In genomic region chr7:30172451-30172850, GRCh38 we compare ENCODE assay signal across 10 cellular contexts. TPM values are rescaled to one million over a fixed set of nuclear protein-coding genes. Genes with fewer than 3 reads are reported as not detected.
DNase-seq lines count a peak whose midpoint lies in the region; ATAC-seq and TF ChIP-seq lines count a peak whose summit lies in the region.
"Had no signal": no experiment of that assay in that cellular context is flagged by ENCODE, and none has a peak within 500 bp of the region (broad histone marks: within the 10 kb centered on the region; RNA-seq: fewer than 3 reads in every experiment).

No MANE protein-coding gene starts in this region.

- H4K8ac ChIP-seq in mesendoderm (ENCODE audit: low read depth, low read length) = no peak overlapping the region

- H2AK5ac ChIP-seq in mesendoderm (ENCODE audit: low read length) = no peak overlapping the region

- H3K36me3 ChIP-seq in psoas muscle (ENCODE audit: insufficient read depth in 1 of 2, low read depth in 1 of 2) (no peaks in the 10 kb centered on the region), mesendoderm (ENCODE audit: control insufficient read depth, insufficient read depth, low read length) (no peaks in the 10 kb centered on the region)

- no peak overlapping the region for H2BK120ac ChIP-seq in mesendoderm (ENCODE audit: low read depth, low read length)

- no peak overlapping the region for H2BK5ac ChIP-seq in mesendoderm (ENCODE audit: low read length)

- H3K4ac ChIP-seq in mesendoderm (ENCODE audit: low read depth, low read length) = no peak overlapping the region

- DNase-seq in DMS79 (lab: John Stamatoyannopoulos, UW) (peak; percentile 26), M059J (ENCODE audit: low read depth) (peak; percentile 76), coronary artery (ENCODE audit: low spot score) (no peak), psoas muscle (no peak), foreskin fibroblast (no peak), mesendoderm (no peak), hippocampal formation (lab: John Stamatoyannopoulos, UW) (no peak)
- no peak for DNase-seq in stimulated activated CD4-positive, alpha-beta T cell treated with anti-CD3 and anti-CD28 coated beads, Interleukin-12 subunit alpha, Interleukin-12 subunit beta, amount 100 ng/mL, for 4 hours
- DNase-seq: activated CD8-positive, alpha-beta memory T cell treated with anti-CD3 and anti-CD28 coated beads, Interleukin-2, amount 10 ng/mL, durations not matched to agents 7 days and 5 days; stimulated activated CD4-positive, alpha-beta T cell treated with anti-CD3 and anti-CD28 coated beads, Interleukin-4, amount 100 ng/mL, for 4 hours had no signal

- no peak overlapping the region for H3K56ac ChIP-seq in mesendoderm (ENCODE audit: low read length)

- no peak overlapping the region for H4K5ac ChIP-seq in mesendoderm (ENCODE audit: low read length)

- no peak overlapping the region for H3K4me2 ChIP-seq in mesendoderm (ENCODE audit: low read length)

- WGBS in psoas muscle, 3 donors = 48 to 80% (median 56%) methylated on average over 3 of the region's 3 CpGs
- WGBS in mesendoderm (ENCODE audit: extremely low coverage, insufficient coverage, low lambda C conversion rate) = no CpG with 5 or more reads among the region's 3 CpGs

- H3K79me2 ChIP-seq in mesendoderm (ENCODE audit: control insufficient read depth, insufficient read depth, low read length) = no peaks in the 10 kb centered on the region

- intact Hi-C loops in psoas muscle (cut with DNase I) = loop anchor here in 1 of 2 donors (2.0 kb wide), 2 partner anchors 54 to 112 kb away; partner anchors contain the start of gene ZNRF2

- no peak overlapping the region for H3K9ac ChIP-seq in mesendoderm (ENCODE audit: low read length)

- H3K4me3 ChIP-seq in coronary artery = no peak overlapping the region
- no peak overlapping the region for H3K4me3 ChIP-seq in psoas muscle
- no peak overlapping the region for H3K4me3 ChIP-seq in foreskin fibroblast (ENCODE audit: low read depth in 1 of 2, low read length in 2 of 2)
- H3K4me3 ChIP-seq in mesendoderm (ENCODE audit: low read length) = no peak overlapping the region

- H3K27ac ChIP-seq in coronary artery (peak overlapping the region; percentile 88 to 93), psoas muscle (peak overlapping the region; percentile 87), mesendoderm (ENCODE audit: low read depth, low read length) (no peak overlapping the region)

- peak; percentile 22 to 66 (median 50) for ATAC-seq in psoas muscle
- ATAC-seq: activated CD8-positive, alpha-beta memory T cell treated with anti-CD3 and anti-CD28 coated beads, Interleukin-2, amount 10 ng/mL, durations not matched to agents 7 days and 5 days had no signal

- H3K4me1 ChIP-seq in psoas muscle = peaks cover 76% of the 10 kb centered on the region
- no peaks in the 10 kb centered on the region for H3K4me1 ChIP-seq in mesendoderm (ENCODE audit: control insufficient read depth, low read depth, low read length)

- no peak overlapping the region for H3K18ac ChIP-seq in mesendoderm (ENCODE audit: low read length)

- no peaks in the 10 kb centered on the region for H3K9me3 ChIP-seq in psoas muscle

- H2BK15ac ChIP-seq in mesendoderm (replicated peaks; ENCODE audit: low read depth) = no peak overlapping the region

- TF ChIP-seq CTCF in coronary artery (IDR thresholded peaks at IDR 0.05) (no peak), psoas muscle (IDR thresholded peaks at IDR 0.05) (no peak), foreskin fibroblast (IDR thresholded peaks at IDR 0.05; ENCODE audit: low read depth, low read length) (no peak)

- no peaks in the 10 kb centered on the region for H3K79me1 ChIP-seq in mesendoderm (ENCODE audit: low read length)

- H3K23ac ChIP-seq in mesendoderm (ENCODE audit: low read length) = no peak overlapping the region

- H3K27me3 ChIP-seq in psoas muscle (ENCODE audit: insufficient read depth in 3 of 3, low read length in 2 of 3) (no peaks in the 10 kb centered on the region), mesendoderm (ENCODE audit: insufficient read depth, low read length, poor library complexity) (no peaks in the 10 kb centered on the region)

RNA-seq across cellular contexts. Expression of gene MTURN, which starts 37.7 kb away (rescaled TPM):
- total RNA-seq in M059J (2014; rRNA removed; shearing (Covaris generic)) = 0.42 and 3.8 TPM in 2 replicates
- total RNA-seq in psoas muscle = 10 to 100 TPM; 17.6 to 68.6 (median 36.9) TPM
- 10 to 100 TPM in 2 of 3 donors, 1 to 10 TPM in 1; 7.1 to 12.5 (median 10.2) TPM for polyA plus RNA-seq in psoas muscle
- polyA plus RNA-seq in mesendoderm (2013, experiment 1 of 2) = 1.6 TPM
- 1.5 TPM for polyA plus RNA-seq in mesendoderm (2013, experiment 2 of 2)

Comparison
In these comparisons a context has a peak if more than half of its experiments do, and no peak if none do; other contexts are left out.
1. DNase-seq: peak in DMS79 (single experiment) and M059J (single experiment); none in coronary artery (single experiment), psoas muscle (0 of 2), foreskin fibroblast (0 of 2), stimulated activated CD4-positive, alpha-beta T cell treated with anti-CD3 and anti-CD28 coated beads, Interleukin-12 subunit alpha, Interleukin-12 subunit beta, amount 100 ng/mL, for 4 hours (single experiment), mesendoderm (single experiment) and hippocampal formation (0 of 2).